ENCODE assay signal across 8 cellular contexts in genomic region chr16:9090101-9090959, GRCh38. TPM values are rescaled to one million over a fixed set of nuclear protein-coding genes. Genes with fewer than 3 reads are reported as not detected.
A peak's percentile ranks its signal among the peaks of the same experiment; 100 is the strongest.
DNase-seq lines count a peak whose midpoint lies in the region; ATAC-seq and TF ChIP-seq lines count a peak whose summit lies in the region.

No MANE protein-coding gene starts in this region.

- DNase-seq in GM12865 (ENCODE audit: low read depth) (peak; percentile 54), RPMI8226 (peak; percentile 50), left ventricle myocardium superior (peak; percentile 66), NCI-H2171 (lab: John Stamatoyannopoulos, UW) (no peak)
- DNase-seq in activated naive CD8-positive, alpha-beta T cell treated with anti-CD3 and anti-CD28 coated beads, Interleukin-2, amount 50 U/mL, for 24 hours = peak; percentile 64

- intact Hi-C loops in left ventricle myocardium superior (cut with micrococcal nuclease) = no loop called here

- H3K36me3 ChIP-seq in rectal smooth muscle tissue (ENCODE audit: control insufficient read depth, insufficient read depth, low read length) = no peaks in the 10 kb centered on the region

- no peaks in the 10 kb centered on the region for H3K9me3 Mint-ChIP-seq in activated naive CD8-positive, alpha-beta T cell treated with anti-CD3 and anti-CD28 coated beads, Interleukin-2, amount 50 U/mL, for 24 hours

- no peak for ATAC-seq in activated naive CD8-positive, alpha-beta T cell treated with anti-CD3 and anti-CD28 coated beads, Interleukin-2, amount 50 U/mL, for 24 hours
- ATAC-seq in left ventricle myocardium superior (peak; percentile 19), GM21526 (IDR thresholded peaks at IDR 0.05; ENCODE audit: low FRiP score, unreplicated experiment) (no peak), GM21786 (IDR thresholded peaks at IDR 0.05; ENCODE audit: unreplicated experiment) (no peak)

- no peak for TF ChIP-seq CTCF in GM12865 (IDR thresholded peaks at IDR 0.05; ENCODE audit: insufficient read depth, low read depth, low read length, missing control alignments)

- H3K27me3 Mint-ChIP-seq in activated naive CD8-positive, alpha-beta T cell treated with anti-CD3 and anti-CD28 coated beads, Interleukin-2, amount 50 U/mL, for 24 hours = peaks cover 4% of the 10 kb centered on the region

- H3K4me1 ChIP-seq in rectal smooth muscle tissue (ENCODE audit: control insufficient read depth, insufficient read depth, low read length) = peaks cover 11% of the 10 kb centered on the region

- peaks cover 26% of the 10 kb centered on the region for H3K36me3 Mint-ChIP-seq in activated naive CD8-positive, alpha-beta T cell treated with anti-CD3 and anti-CD28 coated beads, Interleukin-2, amount 50 U/mL, for 24 hours (ENCODE audit: low read depth)

- H3K4me3 Mint-ChIP-seq in activated naive CD8-positive, alpha-beta T cell treated with anti-CD3 and anti-CD28 coated beads, Interleukin-2, amount 50 U/mL, for 24 hours = peak overlapping the region; percentile 84

- peaks cover 35% of the 10 kb centered on the region for H3K4me1 Mint-ChIP-seq in activated naive CD8-positive, alpha-beta T cell treated with anti-CD3 and anti-CD28 coated beads, Interleukin-2, amount 50 U/mL, for 24 hours

- H3K27ac Mint-ChIP-seq in activated naive CD8-positive, alpha-beta T cell treated with anti-CD3 and anti-CD28 coated beads, Interleukin-2, amount 50 U/mL, for 24 hours = peak overlapping the region; percentile 97

- no peaks in the 10 kb centered on the region for H3K27me3 ChIP-seq in rectal smooth muscle tissue (ENCODE audit: control insufficient read depth, insufficient read depth, low read length)

- H3K4me3 ChIP-seq in GM12865 (ENCODE audit: low read depth, low read length) = peak overlapping the region; percentile 72
- H3K4me3 ChIP-seq in rectal smooth muscle tissue (ENCODE audit: low read length) = peak overlapping the region; percentile 95

- peak overlapping the region; percentile 85 for H3K27ac ChIP-seq in rectal smooth muscle tissue (ENCODE audit: low read depth, low read length)

- H3K9ac ChIP-seq in rectal smooth muscle tissue (ENCODE audit: low read length) = peak overlapping the region; percentile 73

RNA-seq across cellular contexts. Expression of gene HAPSTR1, which starts 1.1 kb away (rescaled TPM):
- total RNA-seq in left ventricle myocardium superior = 53.0 TPM
